ENCODE assay signal across 13 cellular contexts in genomic region chr22:23187871-23188700, GRCh38. TPM values are rescaled to one million over a fixed set of nuclear protein-coding genes. Genes with fewer than 3 reads are reported as not detected.
A peak's percentile ranks its signal among the peaks of the same experiment; 100 is the strongest.
DNase-seq lines count a peak whose midpoint lies in the region; ATAC-seq and TF ChIP-seq lines count a peak whose summit lies in the region.
"Had no signal": no experiment of that assay in that cellular context is flagged by ENCODE, and none has a peak within 500 bp of the region (broad histone marks: within the 10 kb centered on the region; RNA-seq: fewer than 3 reads in every experiment).

No MANE protein-coding gene starts in this region.

- H3K4me1 ChIP-seq in BLaER1 = peaks cover 95% of the 10 kb centered on the region
- H3K4me1 ChIP-seq in HEK293 (ENCODE audit: control insufficient read depth, insufficient read depth, low read length) = no peaks in the 10 kb centered on the region; the same call in 1 of the 2 replicates
- peaks cover 4% of the 10 kb centered on the region for H3K4me1 ChIP-seq in endodermal cell (ENCODE audit: control insufficient read depth, insufficient read depth, low read length)

- H4K20me1 ChIP-seq in BLaER1 = peaks cover 99% of the 10 kb centered on the region

- peak overlapping the region; percentile 69 for H3K27ac ChIP-seq in BLaER1
- H3K27ac ChIP-seq in HEK293 (ENCODE audit: extremely low read depth, low read depth, low read length) = no peak overlapping the region
- no peak overlapping the region for H3K27ac ChIP-seq in endodermal cell (ENCODE audit: low read depth, low read length)
- H3K27ac ChIP-seq: C4-2B had no signal

- no peak for ATAC-seq in central memory CD8-positive, alpha-beta T cell (replicated peaks; ENCODE audit: extremely low read depth, poor library complexity, severe bottlenecking)
- no peak for ATAC-seq in natural killer cell treated with Interleukin-12 subunit alpha and Interleukin-12 subunit beta and Interleukin-15 and Interleukin-18, amount 100 ng/mL, for 72 hours
- no peak for ATAC-seq in HG03108 (IDR thresholded peaks at IDR 0.05; ENCODE audit: unreplicated experiment)
- ATAC-seq: SK-N-SH treated with all-trans-retinoic acid at 6 μM for 48 hours had no signal

- H3K36me3 Mint-ChIP-seq in central memory CD8-positive, alpha-beta T cell (ENCODE audit: insufficient read depth) = peaks cover 28% of the 10 kb centered on the region
- no peaks in the 10 kb centered on the region for H3K36me3 Mint-ChIP-seq in natural killer cell treated with Interleukin-12 subunit alpha and Interleukin-12 subunit beta and Interleukin-15 and Interleukin-18, amount 100 ng/mL, for 72 hours
- H3K36me3 Mint-ChIP-seq in endodermal cell (ENCODE audit: low read depth) = peaks cover 57% of the 10 kb centered on the region

- no peaks in the 10 kb centered on the region for H3K27me3 Mint-ChIP-seq in central memory CD8-positive, alpha-beta T cell
- H3K27me3 Mint-ChIP-seq in natural killer cell treated with Interleukin-12 subunit alpha and Interleukin-12 subunit beta and Interleukin-15 and Interleukin-18, amount 100 ng/mL, for 72 hours = no peaks in the 10 kb centered on the region
- no peaks in the 10 kb centered on the region for H3K27me3 Mint-ChIP-seq in endodermal cell (ENCODE audit: insufficient read depth)
- H3K27me3 Mint-ChIP-seq: stimulated activated naive CD8-positive, alpha-beta T cell treated with anti-CD3 and anti-CD28 coated beads, Interleukin-15, Interleukin-2, amounts not matched to agents 100 ng/mL and 50 ng/mL, for 24 hours had no signal

- TF ChIP-seq CTCF in HEK293 (tag by site-specific recombination; IDR thresholded peaks at IDR 0.05) = no peak
- no peak for TF ChIP-seq CTCF in endodermal cell (conservative IDR thresholded peaks at IDR 0.05)

- no peak overlapping the region for H3K4me3 Mint-ChIP-seq in central memory CD8-positive, alpha-beta T cell
- no peak overlapping the region for H3K4me3 Mint-ChIP-seq in natural killer cell treated with Interleukin-12 subunit alpha and Interleukin-12 subunit beta and Interleukin-15 and Interleukin-18, amount 100 ng/mL, for 72 hours
- H3K4me3 Mint-ChIP-seq in endodermal cell = no peak overlapping the region
- H3K4me3 Mint-ChIP-seq: stimulated activated naive CD8-positive, alpha-beta T cell treated with anti-CD3 and anti-CD28 coated beads, Interleukin-15, Interleukin-2, amounts not matched to agents 100 ng/mL and 50 ng/mL, for 24 hours had no signal

- CTCF ChIA-PET in HEK293 (lab: Yijun Ruan, JAX) = interaction anchor here (0.6 to 1.5 kb wide), 6 partner anchors 7 to 94 kb away, joined by 3 to 6 read pairs (median 4); partner anchors contain the start of gene BCR

- H3K9me3 ChIP-seq in BLaER1 (no peaks in the 10 kb centered on the region), HEK293 (ENCODE audit: control insufficient read depth, insufficient read depth, low read depth, low read length) (no peaks in the 10 kb centered on the region), endodermal cell (ENCODE audit: control insufficient read depth, low read length) (no peaks in the 10 kb centered on the region)

- H3K9ac ChIP-seq in BLaER1 (peak overlapping the region; percentile 42), endodermal cell (ENCODE audit: extremely low read depth, low read length, poor library complexity, severe bottlenecking) (no peak overlapping the region)

- H3K4me3 ChIP-seq in BLaER1 = peak overlapping the region; percentile 99; the same call in 1 of the 2 replicates
- no peak overlapping the region for H3K4me3 ChIP-seq in HEK293 (ENCODE audit: low read depth, low read length)
- no peak overlapping the region for H3K4me3 ChIP-seq in endodermal cell (ENCODE audit: low read length)

- no peak for DNase-seq in central memory CD8-positive, alpha-beta T cell (ENCODE audit: low spot score in 2 of 2)
- no peak for DNase-seq in natural killer cell treated with Interleukin-12 subunit alpha and Interleukin-12 subunit beta and Interleukin-15 and Interleukin-18, amount 100 ng/mL, for 72 hours (ENCODE audit: low spot score)
- DNase-seq in EL = no peak
- DNase-seq in NCI-H748 treated with DMSO at 0.1 percent for 48 hours (lab: John Stamatoyannopoulos, UW) = no peak
- DNase-seq in endodermal cell = no peak
- DNase-seq: activated CD4-positive, CD25-positive, alpha-beta regulatory T cell treated with anti-CD3 and anti-CD28 coated beads, Interleukin-2, amount 50 U/mL, for 72 hours; mesenchymal stem cell had no signal

- POLR2A ChIA-PET in HEK293 (lab: Yijun Ruan, JAX) = no interaction called here

- H3K27ac Mint-ChIP-seq in central memory CD8-positive, alpha-beta T cell (ENCODE audit: low read depth) = peak overlapping the region; percentile 67
- peak overlapping the region; percentile 77 to 97 for H3K27ac Mint-ChIP-seq in natural killer cell treated with Interleukin-12 subunit alpha and Interleukin-12 subunit beta and Interleukin-15 and Interleukin-18, amount 100 ng/mL, for 72 hours
- no peak overlapping the region for H3K27ac Mint-ChIP-seq in endodermal cell
- H3K27ac Mint-ChIP-seq: stimulated activated naive CD8-positive, alpha-beta T cell treated with anti-CD3 and anti-CD28 coated beads, Interleukin-15, Interleukin-2, amounts not matched to agents 100 ng/mL and 50 ng/mL, for 24 hours had no signal

- H3K4me2 ChIP-seq in BLaER1 = peak overlapping the region; percentile 100

- H3K9me3 Mint-ChIP-seq in central memory CD8-positive, alpha-beta T cell = no peaks in the 10 kb centered on the region
- no peaks in the 10 kb centered on the region for H3K9me3 Mint-ChIP-seq in natural killer cell treated with Interleukin-12 subunit alpha and Interleukin-12 subunit beta and Interleukin-15 and Interleukin-18, amount 100 ng/mL, for 72 hours
- H3K9me3 Mint-ChIP-seq in endodermal cell = no peaks in the 10 kb centered on the region
- H3K9me3 Mint-ChIP-seq: stimulated activated naive CD8-positive, alpha-beta T cell treated with anti-CD3 and anti-CD28 coated beads, Interleukin-15, Interleukin-2, amounts not matched to agents 100 ng/mL and 50 ng/mL, for 24 hours had no signal

- H3K4me1 Mint-ChIP-seq in central memory CD8-positive, alpha-beta T cell = peaks cover 76% of the 10 kb centered on the region
- H3K4me1 Mint-ChIP-seq in natural killer cell treated with Interleukin-12 subunit alpha and Interleukin-12 subunit beta and Interleukin-15 and Interleukin-18, amount 100 ng/mL, for 72 hours (ENCODE audit: low read depth in 2 of 2) = peaks cover 58 to 64% of the 10 kb centered on the region in 2 donors
- H3K4me1 Mint-ChIP-seq in endodermal cell = peaks cover 48% of the 10 kb centered on the region

- no peaks in the 10 kb centered on the region for H3K27me3 ChIP-seq in BLaER1
- no peaks in the 10 kb centered on the region for H3K27me3 ChIP-seq in endodermal cell (ENCODE audit: control insufficient read depth, insufficient read depth, low read length, poor library complexity, severe bottlenecking)

- WGBS in endodermal cell (ENCODE audit: insufficient coverage in 1 of 2, insufficient read length in 1 of 2), 2 experiments = 90 to 96% methylated on average over 7 of the region's 7 CpGs

- H3K36me3 ChIP-seq in BLaER1 (peaks cover 83% of the 10 kb centered on the region), HEK293 (ENCODE audit: control insufficient read depth in 2 of 2, insufficient read depth in 1 of 2, low read length in 2 of 2) (peaks cover 0 to 46% of the 10 kb centered on the region in 2 experiments; a peak in 1 of 3 replicates), endodermal cell (ENCODE audit: control insufficient read depth, insufficient read depth, low read length) (peaks cover 65% of the 10 kb centered on the region)

TF ChIP-seq in HEK293, 187 proteins besides CTCF, POLR2A, EP300 and RAD21:
- TF ChIP-seq ZIC2 (tag by site-specific recombination; IDR thresholded peaks at IDR 0.05) (peak; percentile 32; the same call in 1 of the 2 replicates), OSR2 (tag by site-specific recombination; IDR thresholded peaks at IDR 0.05) (peak; percentile 76), ZBTB17 (tag by site-specific recombination; IDR thresholded peaks at IDR 0.05) (peak; percentile 55), ZNF157 (tag by site-specific recombination; IDR thresholded peaks at IDR 0.05) (peak; percentile 91), ZBTB6 (tag by site-specific recombination; IDR thresholded peaks at IDR 0.05) (peak; percentile 42; the same call in 1 of the 2 replicates), ZBTB8A (tag by site-specific recombination; IDR thresholded peaks at IDR 0.05) (no peak)

RNA-seq across cellular contexts. Expression of gene BCR, which starts 7.8 kb away (rescaled TPM):
- total RNA-seq in natural killer cell treated with Interleukin-12 subunit alpha and Interleukin-12 subunit beta and Interleukin-15 and Interleukin-18, amount 100 ng/mL, for 72 hours = 10 to 100 TPM; 55.4 to 65.8 TPM
- total RNA-seq in endodermal cell = 100 to 1,000 TPM; 102 to 172 TPM
- polyA plus RNA-seq in endodermal cell (2013, experiment 1 of 2) = 52.0 TPM
- polyA plus RNA-seq in endodermal cell (2013, experiment 2 of 2) = 54.4 TPM

RNA-seq across cellular contexts. Expression of gene RAB36, which starts 42.8 kb away (rescaled TPM):
- total RNA-seq in natural killer cell treated with Interleukin-12 subunit alpha and Interleukin-12 subunit beta and Interleukin-15 and Interleukin-18, amount 100 ng/mL, for 72 hours = 1 to 10 TPM; 2.1 to 2.7 TPM
- 1 to 10 TPM; 2.6 to 3.3 TPM for total RNA-seq in endodermal cell
- 6.8 TPM for polyA plus RNA-seq in endodermal cell (2013, experiment 1 of 2)
- polyA plus RNA-seq in endodermal cell (2013, experiment 2 of 2) = 6.4 TPM

RNA-seq across cellular contexts. Expression of gene RSPH14, which starts 46.3 kb away (rescaled TPM):
- not detected for total RNA-seq in natural killer cell treated with Interleukin-12 subunit alpha and Interleukin-12 subunit beta and Interleukin-15 and Interleukin-18, amount 100 ng/mL, for 72 hours
- 1 to 10 TPM in 1 of 2 donors, under 1 TPM in 1; 0.35 to 2.3 TPM for total RNA-seq in endodermal cell
- polyA plus RNA-seq in endodermal cell (2013, experiment 1 of 2) = 1.4 TPM
- 1.5 TPM for polyA plus RNA-seq in endodermal cell (2013, experiment 2 of 2)
